Comparison of ENCODE assay signal across 1 cellular context in the genomic region with DNA sequence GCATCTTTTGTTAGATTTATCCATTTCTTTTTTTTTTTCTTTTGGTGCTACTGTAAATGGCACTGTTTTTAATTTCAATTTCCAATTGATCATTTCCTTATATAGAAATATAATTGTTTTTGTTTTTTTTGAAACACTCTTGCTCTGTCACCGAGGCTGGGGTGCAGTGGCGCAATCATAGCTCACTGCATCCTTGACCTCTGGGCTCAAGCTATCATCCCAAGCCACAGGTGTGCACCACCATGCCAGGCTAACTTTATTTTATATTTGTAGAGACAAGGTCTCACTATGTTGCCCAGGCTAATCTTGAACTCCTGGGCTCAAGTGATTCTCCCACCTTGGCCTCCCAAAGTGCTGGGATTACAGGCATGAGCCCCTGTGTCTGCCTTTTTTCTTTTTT.
TF ChIP-seq lines count a peak whose summit lies in the region.

No MANE protein-coding gene starts in this region.

TF ChIP-seq in SK-N-SH, 30 proteins besides CTCF, POLR2A, EP300 and RAD21 (continued from another document):
- TF ChIP-seq, protein P1, sequence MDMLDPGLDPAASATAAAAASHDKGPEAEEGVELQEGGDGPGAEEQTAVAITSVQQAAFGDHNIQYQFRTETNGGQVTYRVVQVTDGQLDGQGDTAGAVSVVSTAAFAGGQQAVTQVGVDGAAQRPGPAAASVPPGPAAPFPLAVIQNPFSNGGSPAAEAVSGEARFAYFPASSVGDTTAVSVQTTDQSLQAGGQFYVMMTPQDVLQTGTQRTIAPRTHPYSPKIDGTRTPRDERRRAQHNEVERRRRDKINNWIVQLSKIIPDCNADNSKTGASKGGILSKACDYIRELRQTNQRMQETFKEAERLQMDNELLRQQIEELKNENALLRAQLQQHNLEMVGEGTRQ (IDR thresholded peaks at IDR 0.05; ENCODE audit: borderline replicate concordance, low read depth, low read length): no peak
- no peak for TF ChIP-seq MXI1 (IDR thresholded peaks at IDR 0.05; ENCODE audit: low read depth, low read length)
- no peak for TF ChIP-seq ELF1 (IDR thresholded peaks at IDR 0.05)
- TF ChIP-seq, protein P2, sequence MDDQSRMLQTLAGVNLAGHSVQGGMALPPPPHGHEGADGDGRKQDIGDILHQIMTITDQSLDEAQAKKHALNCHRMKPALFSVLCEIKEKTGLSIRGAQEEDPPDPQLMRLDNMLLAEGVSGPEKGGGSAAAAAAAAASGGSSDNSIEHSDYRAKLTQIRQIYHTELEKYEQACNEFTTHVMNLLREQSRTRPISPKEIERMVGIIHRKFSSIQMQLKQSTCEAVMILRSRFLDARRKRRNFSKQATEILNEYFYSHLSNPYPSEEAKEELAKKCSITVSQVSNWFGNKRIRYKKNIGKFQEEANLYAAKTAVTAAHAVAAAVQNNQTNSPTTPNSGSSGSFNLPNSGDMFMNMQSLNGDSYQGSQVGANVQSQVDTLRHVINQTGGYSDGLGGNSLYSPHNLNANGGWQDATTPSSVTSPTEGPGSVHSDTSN (IDR thresholded peaks at IDR 0.05): no peak
- no peak for TF ChIP-seq RCOR1 (IDR thresholded peaks at IDR 0.05; ENCODE audit: low read length)
- no peak for TF ChIP-seq JUND (IDR thresholded peaks at IDR 0.05)
- TF ChIP-seq FOSL2 (IDR thresholded peaks at IDR 0.05; ENCODE audit: borderline replicate concordance, low read depth): no peak
- TF ChIP-seq TCF12 (IDR thresholded peaks at IDR 0.05): no peak
- no peak for TF ChIP-seq NFIC (IDR thresholded peaks at IDR 0.05; ENCODE audit: borderline replicate concordance)
TF ChIP-seq in SK-N-SH: peak in this region for 0.
